ENCODE assay signal across 11 cellular contexts in genomic region chr3:43523454-43524053, GRCh38.
DNase-seq lines count a peak whose midpoint lies in the region; ATAC-seq and TF ChIP-seq lines count a peak whose summit lies in the region.
"Had no signal": no experiment of that assay in that cellular context is flagged by ENCODE, and none has a peak within 500 bp of the region (broad histone marks: within the 10 kb centered on the region; RNA-seq: fewer than 3 reads in every experiment).

No MANE protein-coding gene starts in this region.

- DNase-seq in A172 (ENCODE audit: low spot score) (peak; percentile 11), RWPE2 (ENCODE audit: low spot score) (no peak), HUDEP-2 (lab: John Stamatoyannopoulos, UW; ENCODE audit: unreplicated experiment in 76 of 76) (no peak), NOMO-1 treated with dmso at 0.1 percent for 144 hours (lab: John Stamatoyannopoulos, UW; ENCODE audit: unreplicated experiment) (no peak)
- DNase-seq in naive thymus-derived CD4-positive, alpha-beta T cell = no peak
- DNase-seq: SHP77 treated with DMSO at 0.1 percent for 48 hours had no signal

- H3K36me3 Mint-ChIP-seq in naive thymus-derived CD4-positive, alpha-beta T cell = peaks cover 17 to 40% (median 27%) of the 10 kb centered on the region in 5 donors

- no peak for TF ChIP-seq CTCF in RWPE2 (IDR thresholded peaks at IDR 0.05; ENCODE audit: poor library complexity, severe bottlenecking)

- H3K9me3 Mint-ChIP-seq in naive thymus-derived CD4-positive, alpha-beta T cell = peaks cover 13 to 30% (median 19%) of the 10 kb centered on the region in 11 donors

- no peak overlapping the region for H3K4me3 Mint-ChIP-seq in naive thymus-derived CD4-positive, alpha-beta T cell
- H3K4me3 Mint-ChIP-seq: memory B cell had no signal

- POLR2A ChIA-PET in naive thymus-derived CD4-positive, alpha-beta T cell (lab: Charles Lee) = interaction anchor here (0.9 to 1.3 kb wide), 2 partner anchors 12 kb away, joined by 3 read pairs; no protein-coding TSS in a partner anchor

- no peaks in the 10 kb centered on the region for H3K27me3 Mint-ChIP-seq in naive thymus-derived CD4-positive, alpha-beta T cell
- H3K27me3 Mint-ChIP-seq: memory B cell had no signal

- H3K4me1 Mint-ChIP-seq in naive thymus-derived CD4-positive, alpha-beta T cell = no peaks in the 10 kb centered on the region
- H3K4me1 Mint-ChIP-seq: memory B cell had no signal

- no peak overlapping the region for H3K4me3 ChIP-seq in RWPE2 (ENCODE audit: severe bottlenecking)
- H3K4me3 ChIP-seq in naive thymus-derived CD4-positive, alpha-beta T cell (ENCODE audit: low read length) = no peak overlapping the region
- H3K4me3 ChIP-seq: BLaER1 treated with 17β-estradiol and CSF1 and Interleukin-3, amounts not matched to agents 10 nM and 100 nM had no signal

- ATAC-seq in GM19025 (IDR thresholded peaks at IDR 0.05; ENCODE audit: low read depth, unreplicated experiment) = peak; percentile 92
- ATAC-seq in HG02852 (IDR thresholded peaks at IDR 0.05; ENCODE audit: unreplicated experiment) = peak; percentile 95
- peak; percentile 38; the same call in 1 of the 3 replicates for ATAC-seq in RWPE2 (ENCODE audit: low read depth)
- no peak for ATAC-seq in SK-N-SH treated with all-trans-retinoic acid at 6 μM for 48 hours
- ATAC-seq in naive thymus-derived CD4-positive, alpha-beta T cell = no peak

- no peak overlapping the region for H3K27ac ChIP-seq in RWPE2 (ENCODE audit: poor library complexity, severe bottlenecking)
- H3K27ac ChIP-seq in naive thymus-derived CD4-positive, alpha-beta T cell (ENCODE audit: low read depth, low read length) = no peak overlapping the region
- H3K27ac ChIP-seq: BLaER1 treated with 17β-estradiol and CSF1 and Interleukin-3, amounts not matched to agents 10 nM and 100 nM had no signal

- intact Hi-C loops in naive thymus-derived CD4-positive, alpha-beta T cell (cut with micrococcal nuclease) = no loop called here

- no peak overlapping the region for H3K27ac Mint-ChIP-seq in naive thymus-derived CD4-positive, alpha-beta T cell
- H3K27ac Mint-ChIP-seq: memory B cell had no signal

- no peaks in the 10 kb centered on the region for H3K9me3 ChIP-seq in RWPE2 (ENCODE audit: severe bottlenecking)
- peaks cover 0 to 10% (median 9%) of the 10 kb centered on the region in 3 experiments for H3K9me3 ChIP-seq in naive thymus-derived CD4-positive, alpha-beta T cell (ENCODE audit: control insufficient read depth in 2 of 3, low read length in 3 of 3)

- H3K27me3 ChIP-seq in RWPE2 (ENCODE audit: insufficient read depth, poor library complexity, severe bottlenecking) = no peaks in the 10 kb centered on the region
- H3K27me3 ChIP-seq in naive thymus-derived CD4-positive, alpha-beta T cell (ENCODE audit: control insufficient read depth in 2 of 2, insufficient read depth in 2 of 2, low read length in 2 of 2) = no peaks in the 10 kb centered on the region
- H3K27me3 ChIP-seq: BLaER1 treated with 17β-estradiol and CSF1 and Interleukin-3, amounts not matched to agents 10 nM and 100 nM had no signal

- CTCF ChIA-PET in naive thymus-derived CD4-positive, alpha-beta T cell (lab: Charles Lee) = no interaction called here

- no peaks in the 10 kb centered on the region for H3K36me3 ChIP-seq in RWPE2 (ENCODE audit: low read depth)
- no peaks in the 10 kb centered on the region for H3K36me3 ChIP-seq in naive thymus-derived CD4-positive, alpha-beta T cell (ENCODE audit: control insufficient read depth in 2 of 3, insufficient read depth in 3 of 3, low read length in 3 of 3)

- H3K4me1 ChIP-seq in RWPE2 (ENCODE audit: insufficient read depth, poor library complexity, severe bottlenecking) = peaks cover 11% of the 10 kb centered on the region
- H3K4me1 ChIP-seq in naive thymus-derived CD4-positive, alpha-beta T cell (ENCODE audit: control insufficient read depth in 2 of 2, insufficient read depth in 2 of 2, low read length in 2 of 2) = no peaks in the 10 kb centered on the region
- H3K4me1 ChIP-seq: BLaER1 treated with 17β-estradiol and CSF1 and Interleukin-3, amounts not matched to agents 10 nM and 100 nM had no signal

TF ChIP-seq in SK-N-SH treated with all-trans-retinoic acid at 6 μM for 48 hours, 23 proteins besides CTCF, POLR2A, EP300 and RAD21:
- no peak for TF ChIP-seq TOX (CRISPR knock-in tag; IDR thresholded peaks at IDR 0.05; ENCODE audit: borderline replicate concordance)
- TF ChIP-seq GLIS3 (CRISPR knock-in tag; IDR thresholded peaks at IDR 0.05) = no peak
- TF ChIP-seq TCF4 (CRISPR knock-in tag; IDR thresholded peaks at IDR 0.05; ENCODE audit: borderline replicate concordance) = no peak
- no peak for TF ChIP-seq ZC3H10 (CRISPR knock-in tag; IDR thresholded peaks at IDR 0.05)
- TF ChIP-seq ZFP3 (CRISPR knock-in tag; IDR thresholded peaks at IDR 0.05) = no peak
- no peak for TF ChIP-seq ZNF565 (CRISPR knock-in tag; conservative IDR thresholded peaks at IDR 0.05; ENCODE audit: low read depth)
- no peak for TF ChIP-seq ARNTL (CRISPR knock-in tag; IDR thresholded peaks at IDR 0.05; ENCODE audit: borderline replicate concordance, low read depth)
- no peak for TF ChIP-seq PPARA (CRISPR knock-in tag; IDR thresholded peaks at IDR 0.05; ENCODE audit: borderline replicate concordance)
- TF ChIP-seq RARB (CRISPR knock-in tag; IDR thresholded peaks at IDR 0.05) = no peak
- no peak for TF ChIP-seq ZFP30 (CRISPR knock-in tag; IDR thresholded peaks at IDR 0.05)
- no peak for TF ChIP-seq ESRRG (CRISPR knock-in tag; IDR thresholded peaks at IDR 0.05)
- no peak for TF ChIP-seq CSDC2 (CRISPR knock-in tag; IDR thresholded peaks at IDR 0.05)
- TF ChIP-seq OSR1 (CRISPR knock-in tag; IDR thresholded peaks at IDR 0.05) = no peak
- no peak for TF ChIP-seq ZNF70 (CRISPR knock-in tag; IDR thresholded peaks at IDR 0.05)
- TF ChIP-seq ISL1 (CRISPR knock-in tag; IDR thresholded peaks at IDR 0.05) = no peak
- no peak for TF ChIP-seq PATZ1 (CRISPR knock-in tag; IDR thresholded peaks at IDR 0.05; ENCODE audit: borderline replicate concordance)
- TF ChIP-seq SNAI2 (CRISPR knock-in tag; IDR thresholded peaks at IDR 0.05) = no peak
- TF ChIP-seq, protein P1, sequence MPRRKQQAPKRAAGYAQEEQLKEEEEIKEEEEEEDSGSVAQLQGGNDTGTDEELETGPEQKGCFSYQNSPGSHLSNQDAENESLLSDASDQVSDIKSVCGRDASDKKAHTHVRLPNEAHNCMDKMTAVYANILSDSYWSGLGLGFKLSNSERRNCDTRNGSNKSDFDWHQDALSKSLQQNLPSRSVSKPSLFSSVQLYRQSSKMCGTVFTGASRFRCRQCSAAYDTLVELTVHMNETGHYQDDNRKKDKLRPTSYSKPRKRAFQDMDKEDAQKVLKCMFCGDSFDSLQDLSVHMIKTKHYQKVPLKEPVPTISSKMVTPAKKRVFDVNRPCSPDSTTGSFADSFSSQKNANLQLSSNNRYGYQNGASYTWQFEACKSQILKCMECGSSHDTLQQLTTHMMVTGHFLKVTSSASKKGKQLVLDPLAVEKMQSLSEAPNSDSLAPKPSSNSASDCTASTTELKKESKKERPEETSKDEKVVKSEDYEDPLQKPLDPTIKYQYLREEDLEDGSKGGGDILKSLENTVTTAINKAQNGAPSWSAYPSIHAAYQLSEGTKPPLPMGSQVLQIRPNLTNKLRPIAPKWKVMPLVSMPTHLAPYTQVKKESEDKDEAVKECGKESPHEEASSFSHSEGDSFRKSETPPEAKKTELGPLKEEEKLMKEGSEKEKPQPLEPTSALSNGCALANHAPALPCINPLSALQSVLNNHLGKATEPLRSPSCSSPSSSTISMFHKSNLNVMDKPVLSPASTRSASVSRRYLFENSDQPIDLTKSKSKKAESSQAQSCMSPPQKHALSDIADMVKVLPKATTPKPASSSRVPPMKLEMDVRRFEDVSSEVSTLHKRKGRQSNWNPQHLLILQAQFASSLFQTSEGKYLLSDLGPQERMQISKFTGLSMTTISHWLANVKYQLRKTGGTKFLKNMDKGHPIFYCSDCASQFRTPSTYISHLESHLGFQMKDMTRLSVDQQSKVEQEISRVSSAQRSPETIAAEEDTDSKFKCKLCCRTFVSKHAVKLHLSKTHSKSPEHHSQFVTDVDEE (CRISPR knock-in tag; IDR thresholded peaks at IDR 0.05) = no peak
- TF ChIP-seq, protein P2, sequence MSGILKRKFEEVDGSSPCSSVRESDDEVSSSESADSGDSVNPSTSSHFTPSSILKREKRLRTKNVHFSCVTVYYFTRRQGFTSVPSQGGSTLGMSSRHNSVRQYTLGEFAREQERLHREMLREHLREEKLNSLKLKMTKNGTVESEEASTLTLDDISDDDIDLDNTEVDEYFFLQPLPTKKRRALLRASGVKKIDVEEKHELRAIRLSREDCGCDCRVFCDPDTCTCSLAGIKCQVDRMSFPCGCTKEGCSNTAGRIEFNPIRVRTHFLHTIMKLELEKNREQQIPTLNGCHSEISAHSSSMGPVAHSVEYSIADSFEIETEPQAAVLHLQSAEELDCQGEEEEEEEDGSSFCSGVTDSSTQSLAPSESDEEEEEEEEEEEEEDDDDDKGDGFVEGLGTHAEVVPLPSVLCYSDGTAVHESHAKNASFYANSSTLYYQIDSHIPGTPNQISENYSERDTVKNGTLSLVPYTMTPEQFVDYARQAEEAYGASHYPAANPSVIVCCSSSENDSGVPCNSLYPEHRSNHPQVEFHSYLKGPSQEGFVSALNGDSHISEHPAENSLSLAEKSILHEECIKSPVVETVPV (CRISPR knock-in tag; IDR thresholded peaks at IDR 0.05) = no peak

Comparison
In these comparisons a context has a peak if more than half of its experiments do, and no peak if none do; other contexts are left out.
1. ATAC-seq: peak in GM19025 (single experiment), HG02852 (single experiment) and RWPE2 (single experiment); none in SK-N-SH treated with all-trans-retinoic acid at 6 μM for 48 hours (single experiment) and naive thymus-derived CD4-positive, alpha-beta T cell (single experiment).